18 cellular contexts compared by ENCODE assay signal in the genomic region with DNA sequence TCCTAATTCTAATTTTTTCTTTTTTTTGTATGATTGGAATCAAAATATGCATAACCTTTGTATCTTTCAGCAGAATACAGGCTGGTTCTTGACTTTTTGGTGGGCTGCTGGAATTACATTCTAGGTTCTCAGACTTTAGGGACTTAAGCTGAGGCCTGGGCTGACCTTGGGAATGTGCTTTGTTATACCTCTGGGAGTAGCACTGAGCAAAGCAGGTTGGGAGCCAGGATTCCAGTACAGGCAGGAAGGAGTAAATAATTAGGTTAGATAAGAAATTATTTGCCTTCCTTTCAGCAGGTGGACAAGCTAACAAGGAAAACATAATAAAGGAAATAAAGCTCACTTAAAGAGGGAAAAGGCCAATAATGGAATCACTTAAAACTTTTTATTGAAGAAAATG.
"Had no signal": no experiment of that assay in that cellular context is flagged by ENCODE, and none has a peak within 500 bp of the region (broad histone marks: within the 10 kb centered on the region; RNA-seq: fewer than 3 reads in every experiment).

No MANE protein-coding gene starts in this region.

- ATAC-seq: activated T-helper 17 cell treated with anti-CD3 and anti-CD28 coated beads, Interleukin-2, amount 50 U/mL, for 72 hours; natural killer cell treated with Interleukin-12 subunit alpha and Interleukin-12 subunit beta and Interleukin-15 and Interleukin-18, amount 100 ng/mL, for 72 hours; stimulated activated memory B cell treated with anti-CD40 and anti-IgM and Interleukin-4, amounts not matched to agents 10 μg/mL and 1 μg/mL and 100 μg/mL, for 72 hours had no signal

- H3K36me3 Mint-ChIP-seq: memory B cell; natural killer cell treated with Interleukin-12 subunit alpha and Interleukin-12 subunit beta and Interleukin-15 and Interleukin-18, amount 100 ng/mL, for 72 hours; stimulated activated memory B cell treated with anti-CD40 and anti-IgM and Interleukin-4, amounts not matched to agents 10 μg/mL and 1 μg/mL and 100 μg/mL, for 72 hours had no signal

- H3K4me3 ChIP-seq: breast epithelium, tibial artery had no signal

- H3K9me3 Mint-ChIP-seq: activated T-helper 17 cell treated with anti-CD3 and anti-CD28 coated beads, Interleukin-2, amount 50 U/mL, for 72 hours; dendritic cell treated with granulocyte-macrophage colony-stimulating factor and Interleukin-4, amounts not matched to agents 40 ng/mL and 50 ng/mL, for 4 days; memory B cell; natural killer cell treated with Interleukin-12 subunit alpha and Interleukin-12 subunit beta and Interleukin-15 and Interleukin-18, amount 100 ng/mL, for 72 hours; stimulated activated memory B cell treated with anti-CD40 and anti-IgM and Interleukin-4, amounts not matched to agents 10 μg/mL and 1 μg/mL and 100 μg/mL, for 72 hours had no signal

- H3K27me3 ChIP-seq: breast epithelium, tibial artery had no signal

- H3K4me1 Mint-ChIP-seq: activated T-helper 17 cell treated with anti-CD3 and anti-CD28 coated beads, Interleukin-2, amount 50 U/mL, for 72 hours; memory B cell; stimulated activated memory B cell treated with anti-CD40 and anti-IgM and Interleukin-4, amounts not matched to agents 10 μg/mL and 1 μg/mL and 100 μg/mL, for 72 hours had no signal

- H3K27me3 Mint-ChIP-seq: natural killer cell treated with Interleukin-12 subunit alpha and Interleukin-12 subunit beta and Interleukin-15 and Interleukin-18, amount 100 ng/mL, for 72 hours had no signal

- H3K36me3 ChIP-seq: breast epithelium, tibial artery had no signal

- H3K4me1 ChIP-seq: breast epithelium had no signal

- H3K27ac ChIP-seq: breast epithelium, tibial artery had no signal

- H3K4me3 Mint-ChIP-seq: activated T-helper 17 cell treated with anti-CD3 and anti-CD28 coated beads, Interleukin-2, amount 50 U/mL, for 72 hours; dendritic cell treated with granulocyte-macrophage colony-stimulating factor and Interleukin-4, amounts not matched to agents 40 ng/mL and 50 ng/mL, for 4 days; memory B cell; natural killer cell treated with Interleukin-12 subunit alpha and Interleukin-12 subunit beta and Interleukin-15 and Interleukin-18, amount 100 ng/mL, for 72 hours; stimulated activated memory B cell treated with anti-CD40 and anti-IgM and Interleukin-4, amounts not matched to agents 10 μg/mL and 1 μg/mL and 100 μg/mL, for 72 hours had no signal

- H3K27ac Mint-ChIP-seq: activated T-helper 17 cell treated with anti-CD3 and anti-CD28 coated beads, Interleukin-2, amount 50 U/mL, for 72 hours; dendritic cell treated with granulocyte-macrophage colony-stimulating factor and Interleukin-4, amounts not matched to agents 40 ng/mL and 50 ng/mL, for 4 days; memory B cell; natural killer cell treated with Interleukin-12 subunit alpha and Interleukin-12 subunit beta and Interleukin-15 and Interleukin-18, amount 100 ng/mL, for 72 hours; stimulated activated memory B cell treated with anti-CD40 and anti-IgM and Interleukin-4, amounts not matched to agents 10 μg/mL and 1 μg/mL and 100 μg/mL, for 72 hours had no signal

- DNase-seq: activated CD4-positive, alpha-beta T cell treated with anti-CD3 and anti-CD28 coated beads, Interleukin-2, amount 50 U/mL, for 4 hours; activated CD4-positive, CD25-positive, alpha-beta regulatory T cell treated with anti-CD3 and anti-CD28 coated beads, Interleukin-2, amount 50 U/mL, for 72 hours; activated naive CD4-positive, alpha-beta T cell treated with Interleukin-2 at 50 U/mL for 16 hours; anterior cingulate cortex; cerebellar nuclear complex; effector memory CD4-positive, alpha-beta T cell; foreskin melanocyte; head of caudate nucleus; occipital lobe; stimulated activated CD4-positive, alpha-beta T cell treated with anti-CD3 and anti-CD28 coated beads, Interleukin-2, amount 100 ng/mL, for 48 hours; T-helper 9 cell; tibial artery had no signal

- H3K9me3 ChIP-seq: breast epithelium, tibial artery had no signal
